14 cellular contexts compared by ENCODE assay signal in the genomic region with DNA sequence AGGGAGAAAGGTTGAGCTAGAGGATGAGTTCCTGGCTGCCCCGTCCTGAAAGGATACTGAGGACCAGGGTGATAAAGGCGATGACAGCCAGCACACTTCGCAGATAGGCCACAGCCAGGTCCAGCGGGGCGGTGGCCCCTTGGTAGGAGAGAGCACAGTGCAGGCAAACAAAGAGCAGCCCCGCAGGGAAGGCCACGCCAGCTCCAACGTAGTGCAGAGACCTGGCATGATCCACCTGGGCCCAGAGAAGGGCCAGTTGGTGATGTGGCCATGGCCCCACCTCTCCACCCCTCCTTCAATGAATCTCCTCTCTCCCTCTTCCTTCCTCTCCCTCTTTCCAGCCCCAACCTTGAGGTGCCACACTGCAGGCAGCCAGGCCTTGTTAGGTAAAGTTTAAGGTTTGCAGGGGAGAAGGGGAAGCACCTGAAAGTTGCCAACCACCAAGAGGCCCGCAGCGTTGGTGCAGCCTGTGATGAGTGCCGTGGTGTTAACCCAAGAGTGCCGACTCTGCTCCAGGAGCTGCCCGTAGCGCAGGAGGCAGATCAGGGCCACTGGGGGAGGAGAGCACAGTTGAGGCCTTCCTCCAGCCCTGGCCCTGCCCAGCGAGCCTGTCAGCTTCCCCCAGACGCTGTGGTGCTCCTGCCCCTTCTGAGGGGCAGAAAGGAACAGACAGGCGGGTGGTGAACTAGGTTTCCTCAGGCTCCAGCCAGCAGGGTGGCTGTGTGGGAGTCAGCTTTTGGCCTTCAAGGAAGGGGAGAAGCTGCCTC. TPM values are rescaled to one million over a fixed set of nuclear protein-coding genes. Genes with fewer than 3 reads are reported as not detected.
DNase-seq lines count a peak whose midpoint lies in the region; ATAC-seq and TF ChIP-seq lines count a peak whose summit lies in the region.
"Had no signal": no experiment of that assay in that cellular context is flagged by ENCODE, and none has a peak within 500 bp of the region (broad histone marks: within the 10 kb centered on the region; RNA-seq: fewer than 3 reads in every experiment).

No MANE protein-coding gene starts in this region.

- H3K4me1 ChIP-seq in osteoblast (ENCODE audit: insufficient read depth, low read length), result peaks cover 34% of the 10 kb centered on the region

- peaks cover 53% of the 10 kb centered on the region for H3K79me2 ChIP-seq in osteoblast (ENCODE audit: insufficient read depth, low read length)

- H3K27me3 ChIP-seq in H7 (ENCODE audit: control insufficient read depth, insufficient read depth, low read length), result no peaks in the 10 kb centered on the region
- no peaks in the 10 kb centered on the region for H3K27me3 ChIP-seq in osteoblast (ENCODE audit: insufficient read depth, low read length)
- H3K27me3 ChIP-seq: tibial nerve had no signal

- H3K27ac ChIP-seq in osteoblast (ENCODE audit: low read depth, low read length), result no peak overlapping the region
- H3K27ac ChIP-seq: prostate gland had no signal

- H3K36me3 ChIP-seq in H7 (replicated peaks; ENCODE audit: control insufficient read depth, insufficient read depth, low read length) (peaks cover 7% of the 10 kb centered on the region), osteoblast (ENCODE audit: insufficient read depth, low read length) (peaks cover 24% of the 10 kb centered on the region)
- H3K36me3 ChIP-seq: prostate gland had no signal

- H3K9me3 ChIP-seq in osteoblast (ENCODE audit: low read depth, low read length), result no peaks in the 10 kb centered on the region
- H3K9me3 ChIP-seq: prostate gland, tibial nerve had no signal

- peaks cover 13% of the 10 kb centered on the region for H3K36me3 Mint-ChIP-seq in activated T-helper 1 cell treated with anti-CD3 and anti-CD28 coated beads, Interleukin-12 subunit alpha, Interleukin-12 subunit beta, Interleukin-2, Interleukin-4 antibody, amounts not matched to agents 30 ng/mL and 10 ng/mL and 1 ng/mL, durations not matched to agents 14 hours and 24 hours and 36 hours (ENCODE audit: low read depth)

- intact Hi-C loops in activated T-helper 1 cell treated with anti-CD3 and anti-CD28 coated beads, Interleukin-12 subunit alpha, Interleukin-12 subunit beta, Interleukin-2, Interleukin-4 antibody, amounts not matched to agents 30 ng/mL and 10 ng/mL and 1 ng/mL, durations not matched to agents 14 hours and 24 hours and 36 hours (cut with micrococcal nuclease), result no loop called here

- peak overlapping the region; percentile 33 for H3K4me3 Mint-ChIP-seq in activated T-helper 1 cell treated with anti-CD3 and anti-CD28 coated beads, Interleukin-12 subunit alpha, Interleukin-12 subunit beta, Interleukin-2, Interleukin-4 antibody, amounts not matched to agents 30 ng/mL and 10 ng/mL and 1 ng/mL, durations not matched to agents 14 hours and 24 hours and 36 hours
- H3K4me3 Mint-ChIP-seq: stimulated activated effector memory CD8-positive, alpha-beta T cell treated with anti-CD3 and anti-CD28 coated beads, Interleukin-12 subunit alpha, Interleukin-12 subunit beta, amount 100 ng/mL, for 72 hours had no signal

- peaks cover 26% of the 10 kb centered on the region for H3K4me1 Mint-ChIP-seq in activated T-helper 1 cell treated with anti-CD3 and anti-CD28 coated beads, Interleukin-12 subunit alpha, Interleukin-12 subunit beta, Interleukin-2, Interleukin-4 antibody, amounts not matched to agents 30 ng/mL and 10 ng/mL and 1 ng/mL, durations not matched to agents 14 hours and 24 hours and 36 hours (ENCODE audit: low read depth)

- H4K20me1 ChIP-seq in osteoblast (ENCODE audit: insufficient read depth, low read length), result peaks cover 14% of the 10 kb centered on the region

- no peak for ATAC-seq in GM21528 (IDR thresholded peaks at IDR 0.05; ENCODE audit: low FRiP score, unreplicated experiment)
- ATAC-seq: HCT116; left lobe of liver; stimulated activated effector memory CD8-positive, alpha-beta T cell treated with anti-CD3 and anti-CD28 coated beads, Interleukin-12 subunit alpha, Interleukin-12 subunit beta, amount 100 ng/mL, for 72 hours had no signal

- no peak for TF ChIP-seq CTCF in osteoblast (IDR thresholded peaks at IDR 0.05; ENCODE audit: extremely low read depth, low read depth, low read length)

- H3K4me2 ChIP-seq in osteoblast (ENCODE audit: insufficient read depth, low read length), result no peak overlapping the region

- no peaks in the 10 kb centered on the region for H3K9me3 Mint-ChIP-seq in activated T-helper 1 cell treated with anti-CD3 and anti-CD28 coated beads, Interleukin-12 subunit alpha, Interleukin-12 subunit beta, Interleukin-2, Interleukin-4 antibody, amounts not matched to agents 30 ng/mL and 10 ng/mL and 1 ng/mL, durations not matched to agents 14 hours and 24 hours and 36 hours
- H3K9me3 Mint-ChIP-seq: stimulated activated effector memory CD8-positive, alpha-beta T cell treated with anti-CD3 and anti-CD28 coated beads, Interleukin-12 subunit alpha, Interleukin-12 subunit beta, amount 100 ng/mL, for 72 hours had no signal

- H3K27ac Mint-ChIP-seq in activated T-helper 1 cell treated with anti-CD3 and anti-CD28 coated beads, Interleukin-12 subunit alpha, Interleukin-12 subunit beta, Interleukin-2, Interleukin-4 antibody, amounts not matched to agents 30 ng/mL and 10 ng/mL and 1 ng/mL, durations not matched to agents 14 hours and 24 hours and 36 hours, result no peak overlapping the region
- H3K27ac Mint-ChIP-seq: stimulated activated effector memory CD8-positive, alpha-beta T cell treated with anti-CD3 and anti-CD28 coated beads, Interleukin-12 subunit alpha, Interleukin-12 subunit beta, amount 100 ng/mL, for 72 hours had no signal

- H2AFZ ChIP-seq in osteoblast (ENCODE audit: low read length), result no peak overlapping the region

- H3K27me3 Mint-ChIP-seq in activated T-helper 1 cell treated with anti-CD3 and anti-CD28 coated beads, Interleukin-12 subunit alpha, Interleukin-12 subunit beta, Interleukin-2, Interleukin-4 antibody, amounts not matched to agents 30 ng/mL and 10 ng/mL and 1 ng/mL, durations not matched to agents 14 hours and 24 hours and 36 hours (ENCODE audit: insufficient read depth), result no peaks in the 10 kb centered on the region

- H3K4me3 ChIP-seq in H7 (ENCODE audit: insufficient read depth, low read depth, low read length) (no peak overlapping the region), osteoblast (ENCODE audit: insufficient read depth, low read length) (no peak overlapping the region)
- H3K4me3 ChIP-seq: prostate gland, tibial nerve had no signal

- DNase-seq in H7 (peak; percentile 20), osteoblast (ENCODE audit: insufficient read length, low spot score, missing footprints) (peak; percentile 57), GDM1 (lab: John Stamatoyannopoulos, UW) (no peak), iPS-NIHi7 (ENCODE audit: extremely low spot score) (no peak)
- DNase-seq in activated T-helper 1 cell treated with anti-CD3 and anti-CD28 coated beads, Interleukin-12 subunit alpha, Interleukin-12 subunit beta, Interleukin-2, Interleukin-4 antibody, amounts not matched to agents 30 ng/mL and 10 ng/mL and 1 ng/mL, durations not matched to agents 14 hours and 24 hours and 36 hours (ENCODE audit: low spot score), result no peak
- DNase-seq: activated CD4-positive, alpha-beta T cell treated with anti-CD3 and anti-CD28 coated beads, Interleukin-2, amount 50 U/mL, for 48 hours; amygdala had no signal

RNA-seq across cellular contexts. Expression of a gene that starts 2.8 kb away (rescaled TPM):
- total RNA-seq in H7 (2014; rRNA removed; shearing (Covaris generic)), result 15.7 and 17.9 TPM in 2 replicates
- total RNA-seq in activated T-helper 1 cell treated with anti-CD3 and anti-CD28 coated beads, Interleukin-12 subunit alpha, Interleukin-12 subunit beta, Interleukin-2, Interleukin-4 antibody, amounts not matched to agents 30 ng/mL and 10 ng/mL and 1 ng/mL, durations not matched to agents 14 hours and 24 hours and 36 hours, result 7.0 and 8.9 TPM in 2 replicates
- 17.7 and 20.6 TPM in 2 replicates for total RNA-seq in osteoblast

RNA-seq across cellular contexts. Expression of a gene that starts 4.1 kb away (rescaled TPM):
- 159 and 201 TPM in 2 replicates for total RNA-seq in H7 (2014; rRNA removed; shearing (Covaris generic))
- total RNA-seq in activated T-helper 1 cell treated with anti-CD3 and anti-CD28 coated beads, Interleukin-12 subunit alpha, Interleukin-12 subunit beta, Interleukin-2, Interleukin-4 antibody, amounts not matched to agents 30 ng/mL and 10 ng/mL and 1 ng/mL, durations not matched to agents 14 hours and 24 hours and 36 hours, result 111 and 116 TPM in 2 replicates
- total RNA-seq in osteoblast, result 124 and 146 TPM in 2 replicates

RNA-seq across cellular contexts. Expression of a gene that starts 12.2 kb away (rescaled TPM):
- 69.8 and 84.4 TPM in 2 replicates for total RNA-seq in H7 (2014; rRNA removed; shearing (Covaris generic))
- total RNA-seq in activated T-helper 1 cell treated with anti-CD3 and anti-CD28 coated beads, Interleukin-12 subunit alpha, Interleukin-12 subunit beta, Interleukin-2, Interleukin-4 antibody, amounts not matched to agents 30 ng/mL and 10 ng/mL and 1 ng/mL, durations not matched to agents 14 hours and 24 hours and 36 hours, result 36.3 and 36.7 TPM in 2 replicates
- 23.9 and 30.9 TPM in 2 replicates for total RNA-seq in osteoblast

RNA-seq across cellular contexts. Expression of a gene that starts 15.4 kb away (rescaled TPM):
- 1.00 and 1.4 TPM in 2 replicates for total RNA-seq in H7 (2014; rRNA removed; shearing (Covaris generic))
- total RNA-seq in activated T-helper 1 cell treated with anti-CD3 and anti-CD28 coated beads, Interleukin-12 subunit alpha, Interleukin-12 subunit beta, Interleukin-2, Interleukin-4 antibody, amounts not matched to agents 30 ng/mL and 10 ng/mL and 1 ng/mL, durations not matched to agents 14 hours and 24 hours and 36 hours, result 31.7 and 40.0 TPM in 2 replicates
- total RNA-seq in osteoblast, result 21.8 and 27.1 TPM in 2 replicates
- total RNA-seq: HT1080 had no signal

RNA-seq across cellular contexts. Expression of a gene that starts 16.3 kb away (rescaled TPM):
- total RNA-seq in H7 (2014; rRNA removed; shearing (Covaris generic)), result 98.6 and 103 TPM in 2 replicates
- total RNA-seq in activated T-helper 1 cell treated with anti-CD3 and anti-CD28 coated beads, Interleukin-12 subunit alpha, Interleukin-12 subunit beta, Interleukin-2, Interleukin-4 antibody, amounts not matched to agents 30 ng/mL and 10 ng/mL and 1 ng/mL, durations not matched to agents 14 hours and 24 hours and 36 hours, result 90.2 and 93.1 TPM in 2 replicates
- 34.8 and 36.9 TPM in 2 replicates for total RNA-seq in osteoblast

Comparison
In these comparisons a context has a peak if more than half of its experiments do, and no peak if none do; other contexts are left out.
1. DNase-seq: peak in H7 (single experiment) and osteoblast (single experiment); none in activated T-helper 1 cell treated with anti-CD3 and anti-CD28 coated beads, Interleukin-12 subunit alpha, Interleukin-12 subunit beta, Interleukin-2, Interleukin-4 antibody, amounts not matched to agents 30 ng/mL and 10 ng/mL and 1 ng/mL, durations not matched to agents 14 hours and 24 hours and 36 hours (single experiment), GDM1 (single experiment) and iPS-NIHi7 (single experiment).